ENCODE assay signal across 8 cellular contexts in the genomic region with DNA sequence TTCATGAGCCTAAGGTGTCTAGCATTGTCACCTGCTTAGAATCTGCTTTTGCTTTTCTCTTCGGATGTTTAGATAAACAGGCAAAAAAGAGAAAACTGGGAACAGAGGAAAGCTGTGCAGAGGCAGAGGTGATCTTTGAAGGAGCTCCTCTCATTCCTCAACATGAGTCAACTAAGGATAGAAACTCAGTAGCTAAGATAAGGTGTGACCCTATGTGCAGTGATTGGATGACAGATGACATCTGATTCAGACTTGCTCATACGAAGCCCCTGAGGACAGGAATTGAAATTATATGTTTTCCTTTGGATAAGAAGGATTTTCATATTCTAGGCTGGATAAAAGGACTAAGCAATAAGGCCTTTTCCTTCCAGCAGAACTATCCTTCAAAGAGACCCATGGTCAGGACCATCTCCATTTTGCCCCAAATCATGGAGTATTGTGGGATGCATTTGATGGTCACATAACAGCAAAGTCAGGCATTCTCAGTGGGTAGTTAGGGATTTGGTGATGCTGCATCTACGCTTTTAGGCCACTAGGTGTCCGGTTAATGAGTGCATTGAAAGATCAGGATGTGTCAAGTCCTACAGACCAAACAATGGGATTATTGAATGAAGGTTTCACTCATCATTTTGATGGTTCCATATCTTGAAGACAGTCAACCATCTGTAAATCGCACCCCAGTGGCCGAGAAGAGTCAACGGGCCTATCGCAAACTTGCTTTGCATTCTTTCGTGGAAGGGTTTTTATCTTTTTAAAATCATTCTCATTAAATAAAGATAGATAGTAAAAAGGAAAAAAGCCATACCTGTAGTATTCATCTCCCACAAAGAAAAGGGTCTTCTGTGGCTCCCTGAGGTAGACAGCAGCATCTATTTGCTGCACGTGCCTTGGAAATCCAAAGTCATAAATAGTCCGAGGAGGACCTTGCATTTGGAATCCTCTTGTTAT. TPM values are rescaled to one million over a fixed set of nuclear protein-coding genes. Genes with fewer than 3 reads are reported as not detected.
DNase-seq lines count a peak whose midpoint lies in the region; ATAC-seq and TF ChIP-seq lines count a peak whose summit lies in the region.

No MANE protein-coding gene starts in this region.

- H3K36me3 Mint-ChIP-seq in mesothelial cell of epicardium: no peaks in the 10 kb centered on the region

- no peaks in the 10 kb centered on the region for H3K27me3 ChIP-seq in adrenal gland

- no peaks in the 10 kb centered on the region for H3K4me1 Mint-ChIP-seq in mesothelial cell of epicardium

- no peak overlapping the region for H3K27ac ChIP-seq in adrenal gland

- intact Hi-C loops in adrenal gland (cut with DNase I): no loop called here

- no peak overlapping the region for H3K4me3 Mint-ChIP-seq in mesothelial cell of epicardium

- DNase-seq in GM10248 (ENCODE audit: extremely low spot score): no peak
- peak; percentile 71 for DNase-seq in HT-29 (ENCODE audit: low spot score)
- peak in 1 of 7 donors; percentile 8 for DNase-seq in adrenal gland
- no peak for DNase-seq in mesothelial cell of epicardium (ENCODE audit: low spot score in 2 of 2, unreplicated experiment in 2 of 2)
- DNase-seq in omental fat pad (ENCODE audit: low spot score): no peak
- no peak for DNase-seq in NCI-H2196 treated with DMSO at 0.1 percent for 48 hours (lab: John Stamatoyannopoulos, UW; ENCODE audit: unreplicated experiment)
- DNase-seq in stimulated activated CD4-positive, alpha-beta T cell treated with anti-CD3 and anti-CD28 coated beads, Interleukin-4, amount 100 ng/mL, for 1 hour: no peak

- ATAC-seq in omental fat pad (ENCODE audit: low FRiP score): no peak
- ATAC-seq in GM19351 (IDR thresholded peaks at IDR 0.05; ENCODE audit: unreplicated experiment): no peak

- 76 to 85% (median 81%) methylated on average over 10 to 11 of the region's 11 CpGs for WGBS in adrenal gland, 4 donors

- no peak for TF ChIP-seq POLR2A in adrenal gland (IDR thresholded peaks at IDR 0.05)

- no peaks in the 10 kb centered on the region for H3K27me3 Mint-ChIP-seq in mesothelial cell of epicardium (ENCODE audit: low read depth)

- H3K36me3 ChIP-seq in adrenal gland (replicated peaks in 1 of 2): no peaks in the 10 kb centered on the region

- no peaks in the 10 kb centered on the region for H3K4me1 ChIP-seq in adrenal gland (replicated peaks in 1 of 2)

- no peak overlapping the region for H3K4me3 ChIP-seq in adrenal gland

- H3K27ac Mint-ChIP-seq in mesothelial cell of epicardium: no peak overlapping the region

- TF ChIP-seq CTCF in GM10248 (IDR thresholded peaks at IDR 0.05; ENCODE audit: control extremely low read depth, extremely low read depth, low read depth, missing control alignments) (peak; percentile 13), adrenal gland (IDR thresholded peaks at IDR 0.05) (peak; percentile 27 to 46 (median 38)), mesothelial cell of epicardium (IDR thresholded peaks at IDR 0.05; ENCODE audit: unreplicated experiment) (peak; percentile 34), omental fat pad (IDR thresholded peaks at IDR 0.05) (no peak)

- H3K9me3 Mint-ChIP-seq in mesothelial cell of epicardium: peaks cover 9% of the 10 kb centered on the region

- POLR2A ChIA-PET in GM10248 (lab: Yijun Ruan, JAX): no interaction called here

- H3K9me3 ChIP-seq in adrenal gland (replicated peaks in 1 of 3): no peaks in the 10 kb centered on the region

- CTCF ChIA-PET in GM10248 (lab: Yijun Ruan, JAX): interaction anchor here (0.7 to 5.6 kb wide), 21 partner anchors 8 to 251 kb away, joined by 3 to 30 read pairs (median 5); no protein-coding TSS in a partner anchor

RNA-seq across cellular contexts. Expression of a gene that starts 32.2 kb away (rescaled TPM):
- total RNA-seq in HT-29 (2014; rRNA removed; shearing (Covaris generic)): not detected in 2 replicates
- total RNA-seq in adrenal gland (not detected), mesothelial cell of epicardium (not detected in 3 replicates), omental fat pad (not detected)
- polyA plus RNA-seq in adrenal gland: not detected

Comparison
In these comparisons a context has a peak if more than half of its experiments do, and no peak if none do; other contexts are left out.
1. CTCF ChIP-seq: peak in GM10248 (single experiment), adrenal gland (6 of 6) and mesothelial cell of epicardium (single experiment); none in omental fat pad (0 of 3).